Comparison of ENCODE assay signal across 9 cellular contexts in genomic region chr12:53208877-53209463, GRCh38. TPM values are rescaled to one million over a fixed set of nuclear protein-coding genes. Genes with fewer than 3 reads are reported as not detected.
DNase-seq lines count a peak whose midpoint lies in the region; ATAC-seq and TF ChIP-seq lines count a peak whose summit lies in the region.
"Had no signal": no experiment of that assay in that cellular context is flagged by ENCODE, and none has a peak within 500 bp of the region (broad histone marks: within the 10 kb centered on the region; RNA-seq: fewer than 3 reads in every experiment).

No MANE protein-coding gene starts in this region.

- H3K27me3 ChIP-seq in CD8-positive, alpha-beta memory T cell (ENCODE audit: insufficient read depth, low read length, poor library complexity, severe bottlenecking) = no peaks in the 10 kb centered on the region
- H3K27me3 ChIP-seq in HAP-1 (ENCODE audit: low read depth) = no peaks in the 10 kb centered on the region
- H3K27me3 ChIP-seq in foreskin keratinocyte = no peaks in the 10 kb centered on the region

- H3K36me3 Mint-ChIP-seq in CD8-positive, alpha-beta memory T cell = peaks cover 1 to 48% (median 6%) of the 10 kb centered on the region in 3 donors

- POLR2A ChIA-PET in CD8-positive, alpha-beta memory T cell (lab: Charles Lee) = interaction anchor here (0.9 to 3.9 kb wide), 4 partner anchors 11 to 292 kb away, joined by 3 to 25 read pairs (median 12); partner anchors contain the start of genes CSAD, TARBP2 and ZNF740

- CTCF ChIA-PET in CD8-positive, alpha-beta memory T cell (lab: Charles Lee) = interaction anchor here (0.8 to 13.9 kb wide), 17 partner anchors 9 to 143 kb away, joined by 3 to 192 read pairs (median 7); partner anchors contain the start of genes AAAS, CSAD, ESPL1 and PFDN5

- H3K9me3 ChIP-seq in CD8-positive, alpha-beta memory T cell (ENCODE audit: low read length) = no peaks in the 10 kb centered on the region
- H3K9me3 ChIP-seq in HAP-1 = no peaks in the 10 kb centered on the region; the same call in 1 of the 2 replicates

- in situ Hi-C loops in HAP-1 (cut with MboI; ENCODE audit: low sequenced_read_pairs) = loop anchor here (10.0 kb wide), 1 partner anchor 306 kb away; no protein-coding TSS in a partner anchor

- peak overlapping the region; percentile 28 for H3K27ac ChIP-seq in CD8-positive, alpha-beta memory T cell (ENCODE audit: low read depth, low read length)
- no peak overlapping the region for H3K27ac ChIP-seq in foreskin keratinocyte

- H3K27me3 Mint-ChIP-seq in CD8-positive, alpha-beta memory T cell = peaks cover 0 to 1% of the 10 kb centered on the region in 2 donors

- peak in 3 of 5 donors; percentile 42 to 55 (median 44) for DNase-seq in CD8-positive, alpha-beta memory T cell
- peak; percentile 88 for DNase-seq in NOMO-1 treated with DMSO at 0.1 percent for 48 hours (lab: John Stamatoyannopoulos, UW; ENCODE audit: unreplicated experiment)
- no peak for DNase-seq in left ventricle myocardium superior
- no peak for DNase-seq in HAP-1 (ENCODE audit: low spot score in 2 of 2)
- DNase-seq in foreskin keratinocyte = no peak
- DNase-seq in nucleus accumbens (lab: John Stamatoyannopoulos, UW) = no peak
- DNase-seq: caudate nucleus had no signal

- no peaks in the 10 kb centered on the region for H3K9me3 Mint-ChIP-seq in CD8-positive, alpha-beta memory T cell

- peaks cover 60% of the 10 kb centered on the region for H3K4me1 ChIP-seq in CD8-positive, alpha-beta memory T cell (ENCODE audit: insufficient read depth, low read length)
- no peaks in the 10 kb centered on the region for H3K4me1 ChIP-seq in HAP-1
- peaks cover 4% of the 10 kb centered on the region for H3K4me1 ChIP-seq in foreskin keratinocyte

- peaks cover 28% of the 10 kb centered on the region for H3K36me3 ChIP-seq in CD8-positive, alpha-beta memory T cell (ENCODE audit: insufficient read depth, low read length)
- peaks cover 30% of the 10 kb centered on the region for H3K36me3 ChIP-seq in HAP-1 (replicated peaks)

- intact Hi-C loops in left ventricle myocardium superior (cut with micrococcal nuclease) = no loop called here

- peak overlapping the region; percentile 84 to 99 (median 93) for H3K27ac Mint-ChIP-seq in CD8-positive, alpha-beta memory T cell

- no peak for TF ChIP-seq CTCF in foreskin keratinocyte (conservative IDR thresholded peaks at IDR 0.05)

- peak overlapping the region; percentile 60 to 88 (median 83) for H3K4me3 Mint-ChIP-seq in CD8-positive, alpha-beta memory T cell

- peaks cover 65 to 83% (median 71%) of the 10 kb centered on the region in 3 donors for H3K4me1 Mint-ChIP-seq in CD8-positive, alpha-beta memory T cell

- ATAC-seq in GM19397 (IDR thresholded peaks at IDR 0.05; ENCODE audit: unreplicated experiment) = peak; percentile 46
- ATAC-seq in left ventricle myocardium superior = peak; percentile 5
- no peak for ATAC-seq in HG02763 (IDR thresholded peaks at IDR 0.05; ENCODE audit: unreplicated experiment)
- no peak for ATAC-seq in foreskin keratinocyte

- peak overlapping the region; percentile 52 for H3K4me3 ChIP-seq in CD8-positive, alpha-beta memory T cell (ENCODE audit: low read length)
- no peak overlapping the region for H3K4me3 ChIP-seq in HAP-1

RNA-seq across cellular contexts. Expression of gene ITGB7, which starts 1.9 kb away (rescaled TPM):
- 100 to 1,000 TPM; 339 TPM for total RNA-seq in CD8-positive, alpha-beta memory T cell
- 292 TPM for polyA plus RNA-seq in CD8-positive, alpha-beta memory T cell
- 1.3 TPM for total RNA-seq in left ventricle myocardium superior
- 0.14 and 0.32 TPM in 2 replicates for total RNA-seq in foreskin keratinocyte
- 0.15 and 0.17 TPM in 2 replicates for polyA plus RNA-seq in foreskin keratinocyte

RNA-seq across cellular contexts. Expression of gene RARG, which starts 23.0 kb away (rescaled TPM):
- 10 to 100 TPM; 67.0 to 68.4 TPM for total RNA-seq in CD8-positive, alpha-beta memory T cell
- 15.4 TPM for polyA plus RNA-seq in CD8-positive, alpha-beta memory T cell
- total RNA-seq in left ventricle myocardium superior (16.9 TPM), foreskin keratinocyte (32.8 and 33.3 TPM in 2 replicates)
- 26.3 and 29.2 TPM in 2 replicates for polyA plus RNA-seq in foreskin keratinocyte

RNA-seq across cellular contexts. Expression of gene CSAD, which starts 28.2 kb away (rescaled TPM):
- total RNA-seq in CD8-positive, alpha-beta memory T cell = 10 to 100 TPM; 15.8 to 18.7 TPM
- 0.70 TPM for polyA plus RNA-seq in CD8-positive, alpha-beta memory T cell
- total RNA-seq in left ventricle myocardium superior (9.6 TPM), foreskin keratinocyte (4.1 and 4.4 TPM in 2 replicates)
- 3.0 and 3.1 TPM in 2 replicates for polyA plus RNA-seq in foreskin keratinocyte

RNA-seq across cellular contexts. Expression of gene ZNF740, which starts 28.4 kb away (rescaled TPM):
- total RNA-seq in CD8-positive, alpha-beta memory T cell = 10 to 100 TPM; 50.4 to 52.0 TPM
- polyA plus RNA-seq in CD8-positive, alpha-beta memory T cell = 3.3 TPM
- 31.6 TPM for total RNA-seq in left ventricle myocardium superior
- 11.0 and 11.7 TPM in 2 replicates for total RNA-seq in foreskin keratinocyte
- 3.7 and 4.6 TPM in 2 replicates for polyA plus RNA-seq in foreskin keratinocyte

RNA-seq across cellular contexts. Expression of gene ESPL1, which starts 59.1 kb away (rescaled TPM):
- total RNA-seq in CD8-positive, alpha-beta memory T cell = 10 to 100 TPM; 58.4 to 63.4 TPM
- not detected for polyA plus RNA-seq in CD8-positive, alpha-beta memory T cell
- total RNA-seq in left ventricle myocardium superior = 0.17 TPM
- 15.0 and 18.7 TPM in 2 replicates for total RNA-seq in foreskin keratinocyte
- 6.8 and 8.9 TPM in 2 replicates for polyA plus RNA-seq in foreskin keratinocyte

Comparison
In these comparisons a context has a peak if more than half of its experiments do, and no peak if none do; other contexts are left out.
1. DNase-seq: peak in CD8-positive, alpha-beta memory T cell (3 of 5) and NOMO-1 treated with DMSO at 0.1 percent for 48 hours (single experiment); none in left ventricle myocardium superior (single experiment), HAP-1 (0 of 2), foreskin keratinocyte (0 of 2) and nucleus accumbens (0 of 56).
2. ATAC-seq: peak in GM19397 (single experiment) and left ventricle myocardium superior (single experiment); none in HG02763 (single experiment) and foreskin keratinocyte (single experiment).
3. RNA of gene ITGB7, which starts 1.9 kb away (total RNA-seq): 339 TPM in CD8-positive, alpha-beta memory T cell; 1.3 TPM in left ventricle myocardium superior (single experiment) and 0.14 to 0.32 TPM in foreskin keratinocyte; every median in the first group is over 100 times any median in the second.